10 cellular contexts compared by ENCODE assay signal in genomic region chr6:56642366-56643261, GRCh38. TPM values are rescaled to one million over a fixed set of nuclear protein-coding genes. Genes with fewer than 3 reads are reported as not detected.
A peak's percentile ranks its signal among the peaks of the same experiment; 100 is the strongest.
DNase-seq lines count a peak whose midpoint lies in the region; ATAC-seq and TF ChIP-seq lines count a peak whose summit lies in the region.
"Had no signal": no experiment of that assay in that cellular context is flagged by ENCODE, and none has a peak within 500 bp of the region (broad histone marks: within the 10 kb centered on the region; RNA-seq: fewer than 3 reads in every experiment).

TSS of gene DST (minus strand) at chr6:56642889.

- H3K27ac ChIP-seq in urinary bladder (ENCODE audit: low read depth) = peak within 1 kb of the TSS; percentile 50
- H3K27ac ChIP-seq: BLaER1 treated with 17β-estradiol and CSF1 and Interleukin-3, amounts not matched to agents 10 nM and 100 nM had no signal

- TF ChIP-seq CTCF in choroid plexus epithelial cell (conservative IDR thresholded peaks at IDR 0.05; ENCODE audit: low read depth, low read length) (no peak), lower leg skin (IDR thresholded peaks at IDR 0.05) (no peak)

- intact Hi-C loops in lower leg skin (cut with DNase I; ENCODE audit: low total_unique reads) = loop anchor here (10.0 kb wide), 1 partner anchor 52 kb away; no protein-coding TSS in a partner anchor

- no peaks in the 10 kb centered on the region for H3K4me1 ChIP-seq in urinary bladder (ENCODE audit: insufficient read depth)
- H3K4me1 ChIP-seq: BLaER1 treated with 17β-estradiol and CSF1 and Interleukin-3, amounts not matched to agents 10 nM and 100 nM had no signal

- WGBS in lower leg skin, 2 donors = 37 to 40% methylated on average over 7 of the region's 7 CpGs
- 63% methylated on average over 7 of the region's 7 CpGs for WGBS in urinary bladder

- DNase-seq in NCI-H748 (lab: John Stamatoyannopoulos, UW; ENCODE audit: unreplicated experiment) (peak; percentile 14), NCI-H748 treated with DMSO at 0.1 percent for 48 hours (lab: John Stamatoyannopoulos, UW) (no peak), choroid plexus epithelial cell (ENCODE audit: low read depth) (peak; percentile 94), lower leg skin (ENCODE audit: low spot score in 2 of 2) (peak in 1 of 2 donors; percentile 78), KG1 (lab: John Stamatoyannopoulos, UW) (no peak)
- no peak for DNase-seq in activated naive CD4-positive, alpha-beta T cell treated with anti-CD3 and anti-CD28 coated beads, Interleukin-2, amount 50 U/mL, for 16 hours
- DNase-seq: activated T-cell treated with anti-CD3 and anti-CD28 coated beads, Interleukin-2, amount 50 U/mL, for 48 hours had no signal

- TF ChIP-seq POLR2A in lower leg skin (IDR thresholded peaks at IDR 0.05) = no peak

- no peak for ATAC-seq in HG02642 (IDR thresholded peaks at IDR 0.05; ENCODE audit: poor library complexity, unreplicated experiment)

- peaks cover 5% of the 10 kb centered on the region for H3K36me3 ChIP-seq in urinary bladder (ENCODE audit: insufficient read depth)

- H3K4me3 ChIP-seq in choroid plexus epithelial cell (ENCODE audit: low read depth, low read length) (no peak within 1 kb of the TSS), lower leg skin (ENCODE audit: low read depth, poor library complexity, severe bottlenecking) (no peak within 1 kb of the TSS), urinary bladder (ENCODE audit: low read depth, low read length) (no peak within 1 kb of the TSS)
- H3K4me3 ChIP-seq: BLaER1 treated with 17β-estradiol and CSF1 and Interleukin-3, amounts not matched to agents 10 nM and 100 nM had no signal

RNA-seq across cellular contexts. Expression of gene DST, which starts in this region (rescaled TPM):
- total RNA-seq in lower leg skin (100 to 1,000 TPM; 475 to 871 (median 583) TPM), urinary bladder (818 TPM)
- polyA plus RNA-seq in urinary bladder = 125 TPM

Comparison
In these comparisons a context has a peak if more than half of its experiments do, and no peak if none do; other contexts are left out.
1. DNase-seq: peak in NCI-H748 (single experiment) and choroid plexus epithelial cell (single experiment); none in NCI-H748 treated with DMSO at 0.1 percent for 48 hours (single experiment), activated naive CD4-positive, alpha-beta T cell treated with anti-CD3 and anti-CD28 coated beads, Interleukin-2, amount 50 U/mL, for 16 hours (single experiment) and KG1 (single experiment).